Comparison of ENCODE assay signal across 12 cellular contexts in genomic region chr22:44444341-44445306, GRCh38. TPM values are rescaled to one million over a fixed set of nuclear protein-coding genes. Genes with fewer than 3 reads are reported as not detected.
A peak's percentile ranks its signal among the peaks of the same experiment; 100 is the strongest.
DNase-seq lines count a peak whose midpoint lies in the region; ATAC-seq and TF ChIP-seq lines count a peak whose summit lies in the region.
"Had no signal": no experiment of that assay in that cellular context is flagged by ENCODE, and none has a peak within 500 bp of the region (broad histone marks: within the 10 kb centered on the region; RNA-seq: fewer than 3 reads in every experiment).

No MANE protein-coding gene starts in this region.

- no peaks in the 10 kb centered on the region for H3K79me2 ChIP-seq in osteoblast (ENCODE audit: insufficient read depth, low read length)

- no peak overlapping the region for H2AFZ ChIP-seq in osteoblast (ENCODE audit: low read length)

- H3K4me3 Mint-ChIP-seq in stimulated activated naive B cell treated with anti-CD40 and anti-IgM and Interleukin-4, amounts not matched to agents 10 μg/mL and 1 μg/mL and 100 μg/mL, for 72 hours = no peak overlapping the region
- no peak overlapping the region for H3K4me3 Mint-ChIP-seq in stimulated activated memory B cell treated with anti-CD40 and anti-IgM and Interleukin-4, amounts not matched to agents 10 μg/mL and 1 μg/mL and 100 μg/mL, for 72 hours
- H3K4me3 Mint-ChIP-seq: activated T-cell treated with anti-CD3 and anti-CD28 coated beads, Interleukin-2, amount 50 U/mL, for 4 hours had no signal

- H3K4me2 ChIP-seq in osteoblast (ENCODE audit: insufficient read depth, low read length) = no peak overlapping the region

- H3K4me1 Mint-ChIP-seq in stimulated activated naive B cell treated with anti-CD40 and anti-IgM and Interleukin-4, amounts not matched to agents 10 μg/mL and 1 μg/mL and 100 μg/mL, for 72 hours = peaks cover 0 to 4% of the 10 kb centered on the region in 2 donors
- H3K4me1 Mint-ChIP-seq in stimulated activated memory B cell treated with anti-CD40 and anti-IgM and Interleukin-4, amounts not matched to agents 10 μg/mL and 1 μg/mL and 100 μg/mL, for 72 hours = no peaks in the 10 kb centered on the region

- H4K20me1 ChIP-seq in osteoblast (ENCODE audit: insufficient read depth, low read length) = no peaks in the 10 kb centered on the region

- H3K4me3 ChIP-seq in choroid plexus epithelial cell (ENCODE audit: low read depth, low read length) = no peak overlapping the region
- no peak overlapping the region for H3K4me3 ChIP-seq in osteoblast (ENCODE audit: insufficient read depth, low read length)
- H3K4me3 ChIP-seq in esophagus muscularis mucosa = no peak overlapping the region
- H3K4me3 ChIP-seq: SK-N-MC had no signal

- peaks cover 17% of the 10 kb centered on the region for H3K4me1 ChIP-seq in osteoblast (ENCODE audit: insufficient read depth, low read length)
- peaks cover 6 to 16% (median 10%) of the 10 kb centered on the region in 4 donors for H3K4me1 ChIP-seq in esophagus muscularis mucosa

- H3K27me3 Mint-ChIP-seq in stimulated activated naive B cell treated with anti-CD40 and anti-IgM and Interleukin-4, amounts not matched to agents 10 μg/mL and 1 μg/mL and 100 μg/mL, for 72 hours = no peaks in the 10 kb centered on the region
- peaks cover 29% of the 10 kb centered on the region for H3K27me3 Mint-ChIP-seq in stimulated activated memory B cell treated with anti-CD40 and anti-IgM and Interleukin-4, amounts not matched to agents 10 μg/mL and 1 μg/mL and 100 μg/mL, for 72 hours

- H3K27ac ChIP-seq in KOPT-K1 (ENCODE audit: low read depth, low read length, poor library complexity, severe bottlenecking) (peak overlapping the region; percentile 2), osteoblast (ENCODE audit: low read depth, low read length) (no peak overlapping the region), esophagus muscularis mucosa (replicated peaks in 1 of 4) (no peak overlapping the region)
- H3K27ac ChIP-seq: SK-N-MC had no signal

- peaks cover 6% of the 10 kb centered on the region for H3K9me3 ChIP-seq in KOPT-K1 (ENCODE audit: insufficient read depth, low read length, poor library complexity, severe bottlenecking)
- no peaks in the 10 kb centered on the region for H3K9me3 ChIP-seq in osteoblast (ENCODE audit: low read depth, low read length)
- H3K9me3 ChIP-seq in esophagus muscularis mucosa = no peaks in the 10 kb centered on the region

- H3K27ac Mint-ChIP-seq in stimulated activated naive B cell treated with anti-CD40 and anti-IgM and Interleukin-4, amounts not matched to agents 10 μg/mL and 1 μg/mL and 100 μg/mL, for 72 hours = no peak overlapping the region
- no peak overlapping the region for H3K27ac Mint-ChIP-seq in stimulated activated memory B cell treated with anti-CD40 and anti-IgM and Interleukin-4, amounts not matched to agents 10 μg/mL and 1 μg/mL and 100 μg/mL, for 72 hours

- no peaks in the 10 kb centered on the region for H3K27me3 ChIP-seq in osteoblast (ENCODE audit: insufficient read depth, low read length)
- H3K27me3 ChIP-seq in esophagus muscularis mucosa = no peaks in the 10 kb centered on the region

- no peak for TF ChIP-seq EP300 in esophagus muscularis mucosa (IDR thresholded peaks at IDR 0.05)

- H3K36me3 ChIP-seq in KOPT-K1 (ENCODE audit: insufficient read depth, low read length) = no peaks in the 10 kb centered on the region
- no peaks in the 10 kb centered on the region for H3K36me3 ChIP-seq in osteoblast (ENCODE audit: insufficient read depth, low read length)
- H3K36me3 ChIP-seq in esophagus muscularis mucosa = no peaks in the 10 kb centered on the region

- TF ChIP-seq CTCF in choroid plexus epithelial cell (conservative IDR thresholded peaks at IDR 0.05; ENCODE audit: low read depth, low read length) (peak; percentile 41), osteoblast (IDR thresholded peaks at IDR 0.05; ENCODE audit: extremely low read depth, low read depth, low read length) (peak; percentile 25), esophagus muscularis mucosa (IDR thresholded peaks at IDR 0.05) (no peak)

- peaks cover 3 to 5% of the 10 kb centered on the region in 2 donors for H3K9me3 Mint-ChIP-seq in stimulated activated naive B cell treated with anti-CD40 and anti-IgM and Interleukin-4, amounts not matched to agents 10 μg/mL and 1 μg/mL and 100 μg/mL, for 72 hours
- H3K9me3 Mint-ChIP-seq in stimulated activated memory B cell treated with anti-CD40 and anti-IgM and Interleukin-4, amounts not matched to agents 10 μg/mL and 1 μg/mL and 100 μg/mL, for 72 hours = peaks cover 4% of the 10 kb centered on the region

- no peak for ATAC-seq in HG03521 (IDR thresholded peaks at IDR 0.05; ENCODE audit: unreplicated experiment)
- ATAC-seq in stimulated activated naive B cell treated with anti-CD40 and anti-IgM and Interleukin-4, amounts not matched to agents 10 μg/mL and 1 μg/mL and 100 μg/mL, for 72 hours (replicated peaks) = no peak
- ATAC-seq in stimulated activated memory B cell treated with anti-CD40 and anti-IgM and Interleukin-4, amounts not matched to agents 10 μg/mL and 1 μg/mL and 100 μg/mL, for 72 hours = no peak
- ATAC-seq: activated T-cell treated with anti-CD3 and anti-CD28 coated beads, Interleukin-2, amount 50 U/mL, for 4 hours had no signal

- no peak for TF ChIP-seq POLR2A in esophagus muscularis mucosa (IDR thresholded peaks at IDR 0.05; ENCODE audit: low read depth)

- WGBS in esophagus muscularis mucosa = 89% methylated on average over 19 of the region's 22 CpGs

- H3K36me3 Mint-ChIP-seq in stimulated activated naive B cell treated with anti-CD40 and anti-IgM and Interleukin-4, amounts not matched to agents 10 μg/mL and 1 μg/mL and 100 μg/mL, for 72 hours = peaks cover 0 to 3% of the 10 kb centered on the region in 2 donors
- H3K36me3 Mint-ChIP-seq in stimulated activated memory B cell treated with anti-CD40 and anti-IgM and Interleukin-4, amounts not matched to agents 10 μg/mL and 1 μg/mL and 100 μg/mL, for 72 hours = no peaks in the 10 kb centered on the region

- DNase-seq in ELF-1 (ENCODE audit: low read depth, low spot score) = peak; percentile 44
- DNase-seq in choroid plexus epithelial cell (ENCODE audit: low read depth) = peak; percentile 5
- DNase-seq in osteoblast (ENCODE audit: insufficient read length, low spot score, missing footprints) = peak; percentile 58
- no peak for DNase-seq in esophagus muscularis mucosa (ENCODE audit: extremely low spot score)
- no peak for DNase-seq in stimulated activated naive B cell treated with anti-CD40 and anti-IgM and Interleukin-4, amounts not matched to agents 10 μg/mL and 1 μg/mL and 100 μg/mL, for 72 hours
- DNase-seq: activated T-cell treated with anti-CD3 and anti-CD28 coated beads, Interleukin-2, amount 50 U/mL, for 4 hours; hypothalamus; NCI-H774 had no signal

- intact Hi-C loops in esophagus muscularis mucosa (cut with DNase I) = no loop called here

RNA-seq across cellular contexts. Expression of gene RTL6, which starts 53.4 kb away (rescaled TPM):
- 26.5 and 30.4 TPM in 2 replicates for total RNA-seq in osteoblast
- total RNA-seq in esophagus muscularis mucosa = 10 to 100 TPM; 28.7 to 40.7 (median 35.5) TPM

Comparison
In these comparisons a context has a peak if more than half of its experiments do, and no peak if none do; other contexts are left out.
1. DNase-seq: peak in ELF-1 (single experiment), choroid plexus epithelial cell (single experiment) and osteoblast (single experiment); none in esophagus muscularis mucosa (single experiment) and stimulated activated naive B cell treated with anti-CD40 and anti-IgM and Interleukin-4, amounts not matched to agents 10 μg/mL and 1 μg/mL and 100 μg/mL, for 72 hours (single experiment).
2. CTCF ChIP-seq: peak in choroid plexus epithelial cell (single experiment) and osteoblast (single experiment); none in esophagus muscularis mucosa (0 of 3).